39 cellular contexts compared by ENCODE assay signal in the genomic region with DNA sequence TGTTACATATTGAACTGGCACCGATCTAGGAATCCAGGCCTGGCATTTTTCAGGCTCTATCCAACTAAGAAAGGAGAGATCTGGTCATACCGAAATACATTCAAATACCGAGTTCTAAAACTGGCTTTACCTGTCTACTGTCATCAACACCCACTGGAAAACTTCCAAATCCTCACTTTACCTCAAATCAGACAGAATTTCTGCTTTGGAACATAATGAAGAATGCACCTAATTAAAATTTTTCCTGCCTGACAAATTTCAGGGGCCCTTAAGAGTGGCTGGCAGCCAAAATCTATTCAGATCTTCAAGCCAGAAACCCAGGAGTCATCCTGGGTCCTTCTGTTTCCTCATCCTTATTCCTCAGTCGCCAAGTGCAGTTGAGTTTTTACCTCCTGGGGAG.
"Had no signal": no experiment of that assay in that cellular context is flagged by ENCODE, and none has a peak within 500 bp of the region (broad histone marks: within the 10 kb centered on the region; RNA-seq: fewer than 3 reads in every experiment).

No MANE protein-coding gene starts in this region.

- FAIRE-seq: astrocyte, TTC549 had no signal

- H3K4me3 Mint-ChIP-seq: activated CD4-positive, alpha-beta memory T cell treated with anti-CD3 and anti-CD28 coated beads, Interleukin-2, amount 10 ng/mL, durations not matched to agents 7 days and 5 days; activated CD4-positive, alpha-beta T cell treated with anti-CD3 and anti-CD28 coated beads for 36 hours; activated CD4-positive, alpha-beta T cell treated with anti-CD3 and anti-CD28 coated beads, Interleukin-2, amount 10 ng/mL, durations not matched to agents 7 days and 5 days; activated CD8-positive, alpha-beta T cell treated with anti-CD3 and anti-CD28 coated beads, Interleukin-2, amount 10 ng/mL, durations not matched to agents 7 days and 5 days; activated naive CD8-positive, alpha-beta T cell treated with anti-CD3 and anti-CD28 coated beads for 36 hours; activated T-cell treated with anti-CD3 and anti-CD28 coated beads, Interleukin-2, amount 50 U/mL, for 24 hours; central memory CD8-positive, alpha-beta T cell; T-helper 1 cell treated with Interleukin-12 subunit alpha and Interleukin-12 subunit beta and Interleukin-4 antibody, amounts not matched to agents 30 μg/mL and 1 μg/mL, for 36 hours; T-helper 2 cell treated with Interferon-gamma antibody and Interleukin-4, amounts not matched to agents 5 μg/mL and 100 μg/mL, for 36 hours; WTC11 had no signal

- H3K4me3 ChIP-seq: adrenal gland, body of pancreas, breast epithelium, cardiac muscle cell had no signal

- H3K27ac Mint-ChIP-seq: activated CD4-positive, alpha-beta memory T cell treated with anti-CD3 and anti-CD28 coated beads, Interleukin-2, amount 10 ng/mL, durations not matched to agents 7 days and 5 days; activated CD4-positive, alpha-beta T cell treated with anti-CD3 and anti-CD28 coated beads for 36 hours; activated CD4-positive, alpha-beta T cell treated with anti-CD3 and anti-CD28 coated beads, Interleukin-2, amount 10 ng/mL, durations not matched to agents 7 days and 5 days; activated CD8-positive, alpha-beta T cell treated with anti-CD3 and anti-CD28 coated beads, Interleukin-2, amount 10 ng/mL, durations not matched to agents 7 days and 5 days; activated naive CD4-positive, alpha-beta T cell treated with anti-CD3 and anti-CD28 coated beads, Interleukin-2, amount 50 U/mL, for 72 hours; activated naive CD8-positive, alpha-beta T cell treated with anti-CD3 and anti-CD28 coated beads for 36 hours; activated T-cell treated with anti-CD3 and anti-CD28 coated beads, Interleukin-2, amount 50 U/mL, for 24 hours; activated T-helper 2 cell treated with anti-CD3 and anti-CD28 coated beads, Interferon-gamma antibody, Interleukin-2, Interleukin-4, amounts not matched to agents 10 μg/mL and 5 μg/mL and 100 μg/mL, durations not matched to agents 14 hours and 24 hours and 36 hours; T-helper 1 cell treated with Interleukin-12 subunit alpha and Interleukin-12 subunit beta and Interleukin-4 antibody, amounts not matched to agents 30 μg/mL and 1 μg/mL, for 36 hours; T-helper 2 cell treated with Interferon-gamma antibody and Interleukin-4, amounts not matched to agents 5 μg/mL and 100 μg/mL, for 36 hours; WTC11 had no signal

- H3K9me3 Mint-ChIP-seq: activated CD4-positive, alpha-beta T cell treated with anti-CD3 and anti-CD28 coated beads, Interleukin-2, amount 10 ng/mL, durations not matched to agents 7 days and 5 days; activated naive CD8-positive, alpha-beta T cell treated with anti-CD3 and anti-CD28 coated beads for 36 hours; activated T-cell treated with anti-CD3 and anti-CD28 coated beads, Interleukin-2, amount 50 U/mL, for 24 hours; activated T-helper 2 cell treated with anti-CD3 and anti-CD28 coated beads, Interferon-gamma antibody, Interleukin-2, Interleukin-4, amounts not matched to agents 10 μg/mL and 5 μg/mL and 100 μg/mL, durations not matched to agents 14 hours and 24 hours and 36 hours; T-helper 1 cell treated with Interleukin-12 subunit alpha and Interleukin-12 subunit beta and Interleukin-4 antibody, amounts not matched to agents 30 μg/mL and 1 μg/mL, for 36 hours; T-helper 2 cell treated with Interferon-gamma antibody and Interleukin-4, amounts not matched to agents 5 μg/mL and 100 μg/mL, for 36 hours; WTC11 had no signal

- H3K36me3 Mint-ChIP-seq: activated naive CD4-positive, alpha-beta T cell treated with anti-CD3 and anti-CD28 coated beads, Interleukin-2, amount 50 U/mL, for 72 hours; activated naive CD8-positive, alpha-beta T cell treated with anti-CD3 and anti-CD28 coated beads for 36 hours; WTC11 had no signal

- ATAC-seq: activated CD4-positive, alpha-beta T cell treated with anti-CD3 and anti-CD28 coated beads for 36 hours; activated CD4-positive, CD25-positive, alpha-beta regulatory T cell treated with anti-CD3 and anti-CD28 coated beads, Interleukin-2, amount 50 U/mL, for 24 hours; activated CD8-positive, alpha-beta T cell treated with anti-CD3 and anti-CD28 coated beads, Interleukin-2, amount 10 ng/mL, durations not matched to agents 7 days and 5 days; activated naive CD4-positive, alpha-beta T cell treated with anti-CD3 and anti-CD28 coated beads, Interleukin-2, amount 50 U/mL, for 72 hours; body of pancreas; WTC11 had no signal

- DNase-seq: activated CD4-positive, alpha-beta memory T cell treated with anti-CD3 and anti-CD28 coated beads, Interleukin-2, amount 10 ng/mL, durations not matched to agents 7 days and 5 days; activated CD4-positive, alpha-beta T cell treated with anti-CD3 and anti-CD28 coated beads for 1 hour; activated CD4-positive, alpha-beta T cell treated with anti-CD3 and anti-CD28 coated beads for 36 hours; activated CD4-positive, alpha-beta T cell treated with anti-CD3 and anti-CD28 coated beads for 48 hours; activated CD4-positive, alpha-beta T cell treated with anti-CD3 and anti-CD28 coated beads, Interleukin-2, amount 10 ng/mL, durations not matched to agents 7 days and 5 days; activated CD4-positive, alpha-beta T cell treated with anti-CD3 and anti-CD28 coated beads, Interleukin-2, amount 50 U/mL, for 48 hours; activated CD4-positive, CD25-positive, alpha-beta regulatory T cell; activated CD8-positive, alpha-beta memory T cell treated with anti-CD3 and anti-CD28 coated beads for 24 hours; activated CD8-positive, alpha-beta memory T cell treated with anti-CD3 and anti-CD28 coated beads, Interleukin-2, amount 50 U/mL, for 48 hours; activated CD8-positive, alpha-beta T cell treated with anti-CD3 and anti-CD28 coated beads, Interleukin-2, amount 10 ng/mL, durations not matched to agents 7 days and 5 days; activated effector memory CD4-positive, alpha-beta T cell treated with Interleukin-2 at 50 U/mL for 16 hours; activated gamma-delta T cell; activated naive CD4-positive, alpha-beta T cell treated with anti-CD3 and anti-CD28 coated beads, Interleukin-2, amount 50 U/mL, for 16 hours; activated naive CD4-positive, alpha-beta T cell treated with Interleukin-2 at 50 U/mL for 16 hours; activated naive CD8-positive, alpha-beta T cell treated with anti-CD3 and anti-CD28 coated beads for 36 hours; activated T-cell treated with anti-CD3 and anti-CD28 coated beads, Interleukin-2, amount 50 U/mL, for 24 hours; activated T-cell treated with anti-CD3 and anti-CD28 coated beads, Interleukin-2, amount 50 U/mL, for 48 hours; adrenal gland; amniotic stem cell; aorta; body of pancreas; brain microvascular endothelial cell; caudate nucleus; cerebellar nuclear complex; T-helper 1 cell; T-helper 2 cell; T-helper 9 cell; WERI-Rb-1 had no signal

- H3K27me3 ChIP-seq: adrenal gland, body of pancreas, brain microvascular endothelial cell, breast epithelium, cardiac muscle cell had no signal

- H3K27me3 Mint-ChIP-seq: activated CD4-positive, alpha-beta memory T cell treated with anti-CD3 and anti-CD28 coated beads, Interleukin-2, amount 10 ng/mL, durations not matched to agents 7 days and 5 days; activated CD4-positive, alpha-beta T cell treated with anti-CD3 and anti-CD28 coated beads, Interleukin-2, amount 10 ng/mL, durations not matched to agents 7 days and 5 days; central memory CD8-positive, alpha-beta T cell had no signal

- H3K4me1 Mint-ChIP-seq: activated CD4-positive, alpha-beta memory T cell treated with anti-CD3 and anti-CD28 coated beads, Interleukin-2, amount 10 ng/mL, durations not matched to agents 7 days and 5 days; activated CD4-positive, alpha-beta T cell treated with anti-CD3 and anti-CD28 coated beads for 36 hours; activated CD4-positive, alpha-beta T cell treated with anti-CD3 and anti-CD28 coated beads, Interleukin-2, amount 10 ng/mL, durations not matched to agents 7 days and 5 days; activated naive CD8-positive, alpha-beta T cell treated with anti-CD3 and anti-CD28 coated beads for 36 hours; central memory CD8-positive, alpha-beta T cell; WTC11 had no signal

- H3K36me3 ChIP-seq: adrenal gland, brain microvascular endothelial cell, breast epithelium had no signal
